ENCODE assay signal across 1 cellular context in the genomic region with DNA sequence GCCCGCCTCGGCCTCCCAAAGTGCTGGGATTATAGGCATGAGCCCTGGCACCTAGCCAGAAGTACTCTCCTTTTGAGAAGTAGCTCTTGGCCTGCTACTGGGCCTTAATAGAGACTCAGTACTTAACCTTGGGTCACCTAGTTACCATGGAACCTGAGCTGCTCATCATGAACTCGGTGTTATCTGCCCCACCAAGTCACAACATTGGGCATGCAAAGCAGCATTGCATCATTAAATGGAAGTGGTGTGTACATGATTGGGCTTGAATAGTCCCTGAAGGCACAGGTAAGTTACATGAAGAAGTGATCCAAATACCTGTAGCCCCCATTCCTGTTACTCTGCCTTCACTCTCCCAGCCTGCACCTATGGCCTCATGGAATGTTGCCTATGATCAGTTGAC.
TF ChIP-seq lines count a peak whose summit lies in the region.

No MANE protein-coding gene starts in this region.

TF ChIP-seq in K562, 482 proteins besides CTCF, POLR2A, EP300 and RAD21:
- no peak for TF ChIP-seq PCBP2 (IDR thresholded peaks at IDR 0.05; ENCODE audit: low read depth, low read length, poor library complexity, severe bottlenecking)
- no peak for TF ChIP-seq XRCC5 (IDR thresholded peaks at IDR 0.05; ENCODE audit: low read depth, low read length)
- TF ChIP-seq RBM14 (IDR thresholded peaks at IDR 0.05; ENCODE audit: borderline replicate concordance, insufficient read depth, low read depth, low read length), result no peak
- TF ChIP-seq, protein P1, sequence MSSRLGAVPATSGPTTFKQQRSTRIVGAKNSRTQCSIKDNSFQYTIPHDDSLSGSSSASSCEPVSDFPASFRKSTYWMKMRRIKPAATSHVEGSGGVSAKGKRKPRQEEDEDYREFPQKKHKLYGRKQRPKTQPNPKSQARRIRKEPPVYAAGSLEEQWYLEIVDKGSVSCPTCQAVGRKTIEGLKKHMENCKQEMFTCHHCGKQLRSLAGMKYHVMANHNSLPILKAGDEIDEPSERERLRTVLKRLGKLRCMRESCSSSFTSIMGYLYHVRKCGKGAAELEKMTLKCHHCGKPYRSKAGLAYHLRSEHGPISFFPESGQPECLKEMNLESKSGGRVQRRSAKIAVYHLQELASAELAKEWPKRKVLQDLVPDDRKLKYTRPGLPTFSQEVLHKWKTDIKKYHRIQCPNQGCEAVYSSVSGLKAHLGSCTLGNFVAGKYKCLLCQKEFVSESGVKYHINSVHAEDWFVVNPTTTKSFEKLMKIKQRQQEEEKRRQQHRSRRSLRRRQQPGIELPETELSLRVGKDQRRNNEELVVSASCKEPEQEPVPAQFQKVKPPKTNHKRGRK (tag; IDR thresholded peaks at IDR 0.05), result no peak
- peak; percentile 86 for TF ChIP-seq NFIC (IDR thresholded peaks at IDR 0.05)
- no peak for TF ChIP-seq ZNF445 (CRISPR knock-in tag; IDR thresholded peaks at IDR 0.05; ENCODE audit: low read depth)
- peak; percentile 58; the same call in 1 of the 2 replicates for TF ChIP-seq CEBPB (tag; IDR thresholded peaks at IDR 0.05)
- no peak for TF ChIP-seq MCM5 (IDR thresholded peaks at IDR 0.05; ENCODE audit: low read depth)
- no peak for TF ChIP-seq NCOR1 (IDR thresholded peaks at IDR 0.05)
- peak; percentile 50; the same call in 1 of the 2 replicates for TF ChIP-seq CEBPG (CRISPR knock-in tag; IDR thresholded peaks at IDR 0.05)
- peak in 1 of 2 experiments; percentile 51; a peak in 1 of 4 replicates for TF ChIP-seq CEBPG (tag; conservative IDR thresholded peaks at IDR 0.05 in 1 of 2, IDR thresholded peaks at IDR 0.05 in 1 of 2)
- TF ChIP-seq GATA2 (CRISPR knock-in tag; IDR thresholded peaks at IDR 0.05), result no peak
- TF ChIP-seq NEUROD1 (IDR thresholded peaks at IDR 0.05; ENCODE audit: borderline replicate concordance, low read depth, low read length, partially characterized antibody), result no peak
- no peak for TF ChIP-seq SFPQ (IDR thresholded peaks at IDR 0.05; ENCODE audit: low read depth, low read length)
- TF ChIP-seq, protein P2, sequence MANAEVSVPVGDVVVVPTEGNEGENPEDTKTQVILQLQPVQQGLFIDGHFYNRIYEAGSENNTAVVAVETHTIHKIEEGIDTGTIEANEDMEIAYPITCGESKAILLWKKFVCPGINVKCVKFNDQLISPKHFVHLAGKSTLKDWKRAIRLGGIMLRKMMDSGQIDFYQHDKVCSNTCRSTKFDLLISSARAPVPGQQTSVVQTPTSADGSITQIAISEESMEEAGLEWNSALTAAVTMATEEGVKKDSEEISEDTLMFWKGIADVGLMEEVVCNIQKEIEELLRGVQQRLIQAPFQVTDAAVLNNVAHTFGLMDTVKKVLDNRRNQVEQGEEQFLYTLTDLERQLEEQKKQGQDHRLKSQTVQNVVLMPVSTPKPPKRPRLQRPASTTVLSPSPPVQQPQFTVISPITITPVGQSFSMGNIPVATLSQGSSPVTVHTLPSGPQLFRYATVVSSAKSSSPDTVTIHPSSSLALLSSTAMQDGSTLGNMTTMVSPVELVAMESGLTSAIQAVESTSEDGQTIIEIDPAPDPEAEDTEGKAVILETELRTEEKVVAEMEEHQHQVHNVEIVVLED (CRISPR knock-in tag; IDR thresholded peaks at IDR 0.05), result no peak
- TF ChIP-seq ATF3 (IDR thresholded peaks at IDR 0.05), result peak; percentile 78
- no peak for TF ChIP-seq ATF3 (CRISPR knock-in tag; conservative IDR thresholded peaks at IDR 0.05)
- no peak for TF ChIP-seq BHLHE40 (IDR thresholded peaks at IDR 0.05; ENCODE audit: low read length)
- no peak for TF ChIP-seq ILF3 (IDR thresholded peaks at IDR 0.05; ENCODE audit: borderline replicate concordance)
- peak; percentile 29 for TF ChIP-seq NFIX (CRISPR knock-in tag; IDR thresholded peaks at IDR 0.05; ENCODE audit: low read depth)
- TF ChIP-seq, protein P3, sequence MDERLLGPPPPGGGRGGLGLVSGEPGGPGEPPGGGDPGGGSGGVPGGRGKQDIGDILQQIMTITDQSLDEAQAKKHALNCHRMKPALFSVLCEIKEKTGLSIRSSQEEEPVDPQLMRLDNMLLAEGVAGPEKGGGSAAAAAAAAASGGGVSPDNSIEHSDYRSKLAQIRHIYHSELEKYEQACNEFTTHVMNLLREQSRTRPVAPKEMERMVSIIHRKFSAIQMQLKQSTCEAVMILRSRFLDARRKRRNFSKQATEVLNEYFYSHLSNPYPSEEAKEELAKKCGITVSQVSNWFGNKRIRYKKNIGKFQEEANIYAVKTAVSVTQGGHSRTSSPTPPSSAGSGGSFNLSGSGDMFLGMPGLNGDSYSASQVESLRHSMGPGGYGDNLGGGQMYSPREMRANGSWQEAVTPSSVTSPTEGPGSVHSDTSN (CRISPR knock-in tag; IDR thresholded peaks at IDR 0.05; ENCODE audit: low read depth), result no peak
- TF ChIP-seq, protein P3 (tag; conservative IDR thresholded peaks at IDR 0.05; ENCODE audit: low read depth), result no peak
- no peak for TF ChIP-seq SMC3 (conservative IDR thresholded peaks at IDR 0.05; ENCODE audit: insufficient read depth, low read depth, low read length)
- TF ChIP-seq, protein P4, sequence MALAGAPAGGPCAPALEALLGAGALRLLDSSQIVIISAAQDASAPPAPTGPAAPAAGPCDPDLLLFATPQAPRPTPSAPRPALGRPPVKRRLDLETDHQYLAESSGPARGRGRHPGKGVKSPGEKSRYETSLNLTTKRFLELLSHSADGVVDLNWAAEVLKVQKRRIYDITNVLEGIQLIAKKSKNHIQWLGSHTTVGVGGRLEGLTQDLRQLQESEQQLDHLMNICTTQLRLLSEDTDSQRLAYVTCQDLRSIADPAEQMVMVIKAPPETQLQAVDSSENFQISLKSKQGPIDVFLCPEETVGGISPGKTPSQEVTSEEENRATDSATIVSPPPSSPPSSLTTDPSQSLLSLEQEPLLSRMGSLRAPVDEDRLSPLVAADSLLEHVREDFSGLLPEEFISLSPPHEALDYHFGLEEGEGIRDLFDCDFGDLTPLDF (CRISPR knock-in tag; IDR thresholded peaks at IDR 0.05), result no peak
- TF ChIP-seq ZNF121 (CRISPR knock-in tag; conservative IDR thresholded peaks at IDR 0.05), result no peak
- TF ChIP-seq, protein P5, sequence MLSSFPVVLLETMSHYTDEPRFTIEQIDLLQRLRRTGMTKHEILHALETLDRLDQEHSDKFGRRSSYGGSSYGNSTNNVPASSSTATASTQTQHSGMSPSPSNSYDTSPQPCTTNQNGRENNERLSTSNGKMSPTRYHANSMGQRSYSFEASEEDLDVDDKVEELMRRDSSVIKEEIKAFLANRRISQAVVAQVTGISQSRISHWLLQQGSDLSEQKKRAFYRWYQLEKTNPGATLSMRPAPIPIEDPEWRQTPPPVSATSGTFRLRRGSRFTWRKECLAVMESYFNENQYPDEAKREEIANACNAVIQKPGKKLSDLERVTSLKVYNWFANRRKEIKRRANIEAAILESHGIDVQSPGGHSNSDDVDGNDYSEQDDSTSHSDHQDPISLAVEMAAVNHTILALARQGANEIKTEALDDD (IDR thresholded peaks at IDR 0.05), result 0 out of 2 replicates have a peak, but pooled peaks have one; percentile 28
- TF ChIP-seq ZNF3 (CRISPR knock-in tag; IDR thresholded peaks at IDR 0.05), result no peak
- no peak for TF ChIP-seq CAMTA2 (CRISPR knock-in tag; conservative IDR thresholded peaks at IDR 0.05)
- TF ChIP-seq ATF7 (IDR thresholded peaks at IDR 0.05), result 0 out of 2 replicates have a peak, but pooled peaks have one; percentile 17
- TF ChIP-seq NR1H2 (CRISPR knock-in tag; IDR thresholded peaks at IDR 0.05), result no peak
- peak; percentile 29; the same call in 1 of the 2 replicates for TF ChIP-seq RFX1 (IDR thresholded peaks at IDR 0.05)
- TF ChIP-seq DACH1 (IDR thresholded peaks at IDR 0.05; ENCODE audit: partially characterized antibody), result no peak
- no peak for TF ChIP-seq CTBP1 (IDR thresholded peaks at IDR 0.05; ENCODE audit: borderline replicate concordance)
